1 cellular context compared by ENCODE assay signal in genomic region chr7:151341357-151342101, GRCh38.
TF ChIP-seq lines count a peak whose summit lies in the region.

Gene NUB1, plus strand, starts transcription at chr7:151341812. Its CDS starts 3,538 bp downstream, at chr7:151345350.

TF ChIP-seq in K562, 482 proteins besides CTCF, POLR2A, EP300 and RAD21 (continued from another document and continues in another):
- TF ChIP-seq MAZ (CRISPR knock-in tag; conservative IDR thresholded peaks at IDR 0.05 in 1 of 2, IDR thresholded peaks at IDR 0.05 in 1 of 2) (peak; percentile 89 to 92), E2F8 (IDR thresholded peaks at IDR 0.05; ENCODE audit: low read depth, partially characterized antibody) (peak; percentile 75), MTA3 (IDR thresholded peaks at IDR 0.05; ENCODE audit: borderline replicate concordance) (peak; percentile 49; the same call in 1 of the 2 replicates), ERF (CRISPR knock-in tag; IDR thresholded peaks at IDR 0.05) (0 out of 2 replicates have a peak, but pooled peaks have one; percentile 59), PHF20 (IDR thresholded peaks at IDR 0.05; ENCODE audit: partially characterized antibody) (peak; percentile 88), NELFE (IDR thresholded peaks at IDR 0.05; ENCODE audit: insufficient read depth, insufficient read length) (no peak), CXXC5 (CRISPR knock-in tag; IDR thresholded peaks at IDR 0.05) (peak; percentile 97), HMG20B (CRISPR knock-in tag; IDR thresholded peaks at IDR 0.05) (no peak), ILF3 (IDR thresholded peaks at IDR 0.05; ENCODE audit: borderline replicate concordance) (peak; percentile 44; the same call in 1 of the 2 replicates), MNT (conservative IDR thresholded peaks at IDR 0.05) (peak; percentile 91 to 98), ATF2 (CRISPR knock-in tag; IDR thresholded peaks at IDR 0.05) (no peak), SRSF3 (IDR thresholded peaks at IDR 0.05; ENCODE audit: insufficient read depth, low read length) (no peak), CREB3L1 (IDR thresholded peaks at IDR 0.05; ENCODE audit: borderline replicate concordance, low read depth) (peak; percentile 82), ZNF184 (CRISPR knock-in tag; IDR thresholded peaks at IDR 0.05) (no peak), CTCFL (IDR thresholded peaks at IDR 0.05; ENCODE audit: borderline replicate concordance, insufficient read depth, low read depth, low read length, poor library complexity, severe bottlenecking) (peak; percentile 34), GMEB1 (CRISPR knock-in tag; IDR thresholded peaks at IDR 0.05) (peak; percentile 75), PRPF4 (IDR thresholded peaks at IDR 0.05; ENCODE audit: insufficient read depth, low read depth, low read length, poor library complexity, severe bottlenecking) (peak; percentile 53), RBM25 (IDR thresholded peaks at IDR 0.05; ENCODE audit: low read depth, low read length, severe bottlenecking) (peak; percentile 25), FOXJ2 (tag; IDR thresholded peaks at IDR 0.05) (peak; percentile 96), CBX5 (IDR thresholded peaks at IDR 0.05; ENCODE audit: borderline replicate concordance, low read depth) (peak; percentile 10; the same call in 1 of the 2 replicates), ZNF592 (IDR thresholded peaks at IDR 0.05) (no peak), ATF4 (CRISPR knock-in tag; IDR thresholded peaks at IDR 0.05) (0 out of 2 replicates have a peak, but pooled peaks have one; percentile 39), CBX1 (IDR thresholded peaks at IDR 0.05; ENCODE audit: low read depth) (peak; percentile 76; the same call in 1 of the 2 replicates), FOXK1 (CRISPR knock-in tag; IDR thresholded peaks at IDR 0.05; ENCODE audit: borderline replicate concordance) (no peak), HDAC1 (IDR thresholded peaks at IDR 0.05) (peak in 1 of 2 experiments; percentile 83; a peak in 2 of 4 replicates), E2F6 (IDR thresholded peaks at IDR 0.05; ENCODE audit: borderline replicate concordance in 1 of 2, extremely low read depth in 1 of 2, insufficient read depth in 1 of 2, insufficient read length in 1 of 2, low read depth in 1 of 2, low read length in 1 of 2, poor library complexity in 1 of 2, severe bottlenecking in 1 of 2) (peak; percentile 78 to 83), HCFC1 (IDR thresholded peaks at IDR 0.05; ENCODE audit: low read depth, low read length) (peak; percentile 71), FOXP1 (CRISPR knock-in tag; IDR thresholded peaks at IDR 0.05) (0 out of 2 replicates have a peak, but pooled peaks have one; percentile 47), ZNF778 (CRISPR knock-in tag; IDR thresholded peaks at IDR 0.05) (no peak), PRDM10 (IDR thresholded peaks at IDR 0.05; ENCODE audit: partially characterized antibody) (no peak), L3MBTL2 (IDR thresholded peaks at IDR 0.05) (peak; percentile 86)
